Comparison of ENCODE assay signal across 8 cellular contexts in the genomic region with DNA sequence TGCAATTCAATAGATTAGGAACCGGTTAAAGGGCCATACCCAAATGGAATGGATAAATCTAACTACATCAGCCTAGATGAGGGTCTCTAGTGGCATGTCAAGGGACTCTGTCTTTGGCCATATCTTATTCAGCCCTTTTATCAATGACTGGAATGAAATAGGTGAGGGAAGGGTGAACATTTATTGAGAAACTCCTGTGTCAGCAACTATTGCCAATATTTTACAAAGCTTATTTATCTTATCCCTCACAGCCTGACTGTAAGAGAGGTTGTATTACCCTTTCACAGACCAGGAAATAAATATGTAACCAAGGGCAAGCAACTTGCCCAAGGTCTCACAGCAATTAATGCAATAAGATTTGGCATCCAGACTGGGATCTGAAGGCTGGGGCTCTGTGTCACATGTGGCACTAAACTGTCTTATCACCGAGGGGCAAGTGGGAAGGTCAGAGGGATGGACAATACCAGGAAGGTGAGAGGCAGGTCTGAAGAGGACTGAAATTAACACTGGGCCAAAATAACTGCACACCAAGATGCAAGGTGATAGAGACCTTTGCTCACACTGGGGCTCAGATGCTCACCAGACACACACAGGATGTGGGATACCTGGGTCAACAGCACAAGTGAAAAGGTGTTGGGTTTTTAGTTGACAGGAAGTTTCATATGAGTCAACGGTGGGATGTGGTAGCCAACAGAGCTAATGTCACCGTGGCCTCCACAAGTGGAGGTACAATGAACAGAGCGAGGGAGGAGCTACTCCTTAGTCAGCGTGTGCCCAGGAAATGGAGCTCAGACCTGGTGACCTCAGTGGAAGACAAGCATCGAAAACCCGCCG.
A peak's percentile ranks its signal among the peaks of the same experiment; 100 is the strongest.
DNase-seq lines count a peak whose midpoint lies in the region; ATAC-seq lines count a peak whose summit lies in the region.

No MANE protein-coding gene starts in this region.

- peak; percentile 80 for ATAC-seq in GM19397 (IDR thresholded peaks at IDR 0.05; ENCODE audit: unreplicated experiment)
- peak; percentile 85 for ATAC-seq in HG03442 (IDR thresholded peaks at IDR 0.05; ENCODE audit: unreplicated experiment)

- peak; percentile 40 for DNase-seq in activated T-cell treated with anti-CD3 and anti-CD28 coated beads for 1 hour (ENCODE audit: low read depth)
- peak; percentile 63 to 65 for DNase-seq in stimulated activated CD4-positive, alpha-beta T cell treated with anti-CD3 and anti-CD28 coated beads, Interleukin-2, amount 100 ng/mL, for 24 hours
- DNase-seq in NOMO-1 treated with DMSO at 0.1 percent for 48 hours (lab: John Stamatoyannopoulos, UW; ENCODE audit: unreplicated experiment) = no peak
- no peak for DNase-seq in middle frontal gyrus (ENCODE audit: extremely low spot score, low spot score)
- no peak for DNase-seq in hypothalamus (lab: John Stamatoyannopoulos, UW)
- DNase-seq in islet precursor cell = no peak

Comparison
In these comparisons a context has a peak if more than half of its experiments do, and no peak if none do; other contexts are left out.
1. DNase-seq: peak in activated T-cell treated with anti-CD3 and anti-CD28 coated beads for 1 hour (single experiment) and stimulated activated CD4-positive, alpha-beta T cell treated with anti-CD3 and anti-CD28 coated beads, Interleukin-2, amount 100 ng/mL, for 24 hours (2 of 2); none in NOMO-1 treated with DMSO at 0.1 percent for 48 hours (single experiment), middle frontal gyrus (single experiment), hypothalamus (0 of 51) and islet precursor cell (single experiment).